9 cellular contexts compared by ENCODE assay signal in the genomic region with DNA sequence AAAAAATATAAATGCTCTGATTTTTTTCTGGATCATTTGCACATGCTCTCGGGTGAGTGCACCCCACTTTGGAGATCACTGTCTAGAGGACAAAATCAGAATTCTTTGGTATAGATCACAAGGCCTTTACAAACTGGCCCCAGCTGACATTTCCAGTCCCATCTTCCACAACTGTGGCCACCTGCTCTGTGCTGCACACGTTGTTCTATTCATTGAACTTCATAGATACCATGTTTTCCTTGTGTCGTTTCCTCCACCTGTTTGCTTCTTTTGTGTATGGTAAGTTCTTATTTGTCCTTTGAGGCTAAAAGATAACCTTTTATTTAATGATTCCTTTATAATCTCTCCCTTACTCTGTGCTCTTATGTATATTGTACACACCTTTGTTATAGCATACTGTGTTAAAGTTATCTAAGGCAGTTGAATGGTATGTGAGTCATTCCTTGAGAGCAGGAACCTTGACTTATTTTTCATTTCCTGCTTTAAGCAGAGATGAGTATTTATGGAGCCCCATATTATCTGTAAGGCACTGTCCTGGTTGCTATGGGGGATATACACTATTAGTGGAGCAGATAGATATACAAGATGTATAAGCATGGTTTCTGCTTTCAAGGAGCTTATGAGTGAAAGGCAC. TPM values are rescaled to one million over a fixed set of nuclear protein-coding genes. Genes with fewer than 3 reads are reported as not detected.
DNase-seq lines count a peak whose midpoint lies in the region; ATAC-seq and TF ChIP-seq lines count a peak whose summit lies in the region.
"Had no signal": no experiment of that assay in that cellular context is flagged by ENCODE, and none has a peak within 500 bp of the region (broad histone marks: within the 10 kb centered on the region; RNA-seq: fewer than 3 reads in every experiment).

No MANE protein-coding gene starts in this region.

- H3K4me2 ChIP-seq in SK-N-SH (no peak overlapping the region), smooth muscle cell (no peak overlapping the region)

- peaks cover 9% of the 10 kb centered on the region for H3K4me1 Mint-ChIP-seq in activated CD4-positive, alpha-beta T cell treated with anti-CD3 and anti-CD28 coated beads for 36 hours
- H3K4me1 Mint-ChIP-seq in stimulated activated effector memory CD8-positive, alpha-beta T cell treated with anti-CD3 and anti-CD28 coated beads, Interleukin-12 subunit alpha, Interleukin-12 subunit beta, amount 100 ng/mL, for 72 hours, result no peaks in the 10 kb centered on the region
- peaks cover 4% of the 10 kb centered on the region for H3K4me1 Mint-ChIP-seq in activated CD4-positive, alpha-beta memory T cell treated with anti-CD3 and anti-CD28 coated beads for 36 hours (ENCODE audit: low read depth)

- no peak overlapping the region for H3K27ac Mint-ChIP-seq in activated CD4-positive, alpha-beta T cell treated with anti-CD3 and anti-CD28 coated beads for 36 hours
- no peak overlapping the region for H3K27ac Mint-ChIP-seq in stimulated activated effector memory CD8-positive, alpha-beta T cell treated with anti-CD3 and anti-CD28 coated beads, Interleukin-12 subunit alpha, Interleukin-12 subunit beta, amount 100 ng/mL, for 72 hours
- no peak overlapping the region for H3K27ac Mint-ChIP-seq in activated CD4-positive, alpha-beta memory T cell treated with anti-CD3 and anti-CD28 coated beads for 36 hours

- no peaks in the 10 kb centered on the region for H3K36me3 ChIP-seq in SK-N-SH (replicated peaks in 1 of 2; ENCODE audit: control insufficient read depth in 1 of 2, insufficient read depth in 2 of 2, low read length in 1 of 2)
- H3K36me3 ChIP-seq in smooth muscle cell (ENCODE audit: low read depth), result no peaks in the 10 kb centered on the region

- TF ChIP-seq RAD21 in SK-N-SH (IDR thresholded peaks at IDR 0.05; ENCODE audit: low read length), result no peak

- no peaks in the 10 kb centered on the region for H3K9me3 Mint-ChIP-seq in activated CD4-positive, alpha-beta T cell treated with anti-CD3 and anti-CD28 coated beads for 36 hours (ENCODE audit: low read depth)
- no peaks in the 10 kb centered on the region for H3K9me3 Mint-ChIP-seq in stimulated activated effector memory CD8-positive, alpha-beta T cell treated with anti-CD3 and anti-CD28 coated beads, Interleukin-12 subunit alpha, Interleukin-12 subunit beta, amount 100 ng/mL, for 72 hours
- no peaks in the 10 kb centered on the region for H3K9me3 Mint-ChIP-seq in activated CD4-positive, alpha-beta memory T cell treated with anti-CD3 and anti-CD28 coated beads for 36 hours

- no peaks in the 10 kb centered on the region for H3K79me2 ChIP-seq in SK-N-SH (ENCODE audit: insufficient read depth)
- H3K79me2 ChIP-seq in smooth muscle cell (ENCODE audit: low read depth), result no peaks in the 10 kb centered on the region

- H3K9me3 ChIP-seq in SK-N-SH (no peaks in the 10 kb centered on the region), smooth muscle cell (replicated peaks; ENCODE audit: low read depth) (no peaks in the 10 kb centered on the region)

- DNase-seq in activated CD4-positive, alpha-beta T cell treated with anti-CD3 and anti-CD28 coated beads for 36 hours, result no peak
- no peak for DNase-seq in activated CD4-positive, alpha-beta T cell treated with anti-CD3 and anti-CD28 coated beads, Interleukin-2, amount 50 U/mL, for 48 hours
- DNase-seq in SK-N-SH (no peak), smooth muscle cell (lab: John Stamatoyannopoulos, UW; ENCODE audit: unreplicated experiment) (no peak)
- no peak for DNase-seq in stimulated activated effector memory CD8-positive, alpha-beta T cell treated with anti-CD3 and anti-CD28 coated beads, Interleukin-12 subunit alpha, Interleukin-12 subunit beta, amount 100 ng/mL, for 72 hours (ENCODE audit: low spot score in 2 of 2)
- DNase-seq in stimulated activated CD4-positive, alpha-beta T cell treated with anti-CD3 and anti-CD28 coated beads, Interleukin-12 subunit alpha, Interleukin-12 subunit beta, amount 100 ng/mL, for 4 hours, result no peak
- DNase-seq in activated CD4-positive, alpha-beta memory T cell treated with anti-CD3 and anti-CD28 coated beads for 36 hours, result no peak
- DNase-seq: activated effector memory CD4-positive, alpha-beta T cell treated with Interleukin-2 at 50 U/mL for 16 hours had no signal

- H3K4me3 ChIP-seq in SK-N-SH (ENCODE audit: low read depth in 2 of 2, low read length in 1 of 2) (no peak overlapping the region), smooth muscle cell (no peak overlapping the region)

- H3K27me3 ChIP-seq in SK-N-SH (ENCODE audit: insufficient read depth) (no peaks in the 10 kb centered on the region), smooth muscle cell (ENCODE audit: low read depth) (peaks cover 13% of the 10 kb centered on the region)

- CTCF ChIA-PET in activated CD4-positive, alpha-beta T cell treated with anti-CD3 and anti-CD28 coated beads for 36 hours (lab: Charles Lee), result interaction anchor here (1.0 to 2.9 kb wide), 3 partner anchors 13 to 73 kb away, joined by 4 to 12 read pairs (median 5); no protein-coding TSS in a partner anchor
- CTCF ChIA-PET in SK-N-SH (lab: Yijun Ruan, JAX), result interaction anchor here (0.9 to 3.2 kb wide), 5 partner anchors 10 to 1543 kb away, joined by 3 to 9 read pairs (median 5); no protein-coding TSS in a partner anchor
- CTCF ChIA-PET in activated CD4-positive, alpha-beta memory T cell treated with anti-CD3 and anti-CD28 coated beads for 36 hours (lab: Charles Lee), result interaction anchor here (3.3 kb wide), 1 partner anchor 10 kb away, joined by 18 read pairs; no protein-coding TSS in a partner anchor

- H3K4me1 ChIP-seq in SK-N-SH (ENCODE audit: control insufficient read depth in 1 of 2, insufficient read depth in 2 of 2, low read depth in 1 of 2, low read length in 1 of 2) (peaks cover 0 to 15% of the 10 kb centered on the region in 2 experiments; a peak in 3 of 4 replicates), smooth muscle cell (ENCODE audit: low read depth) (no peaks in the 10 kb centered on the region)

- H2AFZ ChIP-seq in SK-N-SH (ENCODE audit: low read depth) (no peak overlapping the region), smooth muscle cell (ENCODE audit: low read depth) (no peak overlapping the region)

- peak overlapping the region; percentile 29 to 63; a peak in 3 of 4 replicates for H3K27ac ChIP-seq in SK-N-SH (ENCODE audit: low read depth in 2 of 2, low read length in 1 of 2)
- no peak overlapping the region for H3K27ac ChIP-seq in smooth muscle cell (ENCODE audit: low read depth)

- H4K20me1 ChIP-seq in SK-N-SH (ENCODE audit: insufficient read depth), result no peaks in the 10 kb centered on the region
- no peaks in the 10 kb centered on the region for H4K20me1 ChIP-seq in smooth muscle cell (ENCODE audit: low read depth)

- H3K9me2 ChIP-seq in SK-N-SH, result no peaks in the 10 kb centered on the region

- POLR2A ChIA-PET in activated CD4-positive, alpha-beta T cell treated with anti-CD3 and anti-CD28 coated beads for 36 hours (lab: Charles Lee), result no interaction called here
- POLR2A ChIA-PET in SK-N-SH (lab: Yijun Ruan, JAX), result interaction anchor here (0.6 to 0.8 kb wide), 2 partner anchors 11 to 53 kb away, joined by 3 to 5 read pairs; no protein-coding TSS in a partner anchor
- POLR2A ChIA-PET in activated CD4-positive, alpha-beta memory T cell treated with anti-CD3 and anti-CD28 coated beads for 36 hours (lab: Charles Lee), result no interaction called here

- peaks cover 19% of the 10 kb centered on the region for H3K27me3 Mint-ChIP-seq in activated CD4-positive, alpha-beta T cell treated with anti-CD3 and anti-CD28 coated beads for 36 hours
- peaks cover 16% of the 10 kb centered on the region for H3K27me3 Mint-ChIP-seq in activated CD4-positive, alpha-beta memory T cell treated with anti-CD3 and anti-CD28 coated beads for 36 hours

- H3K9ac ChIP-seq in SK-N-SH, result 0 out of 2 replicates have a peak overlapping the region, but pooled peaks have one; percentile 1
- H3K9ac ChIP-seq in smooth muscle cell (ENCODE audit: low read depth), result no peak overlapping the region

- H3F3A ChIP-seq in SK-N-SH (replicated peaks; ENCODE audit: insufficient read depth) (peaks cover 24% of the 10 kb centered on the region), smooth muscle cell (ENCODE audit: low read depth) (no peaks in the 10 kb centered on the region)

- TF ChIP-seq CTCF in SK-N-SH (IDR thresholded peaks at IDR 0.05), result no peak
- TF ChIP-seq CTCF in smooth muscle cell (IDR thresholded peaks at IDR 0.05; ENCODE audit: borderline replicate concordance, insufficient read depth, poor library complexity, severe bottlenecking), result no peak

- no peak overlapping the region for H3K4me3 Mint-ChIP-seq in activated CD4-positive, alpha-beta T cell treated with anti-CD3 and anti-CD28 coated beads for 36 hours
- no peak overlapping the region for H3K4me3 Mint-ChIP-seq in stimulated activated effector memory CD8-positive, alpha-beta T cell treated with anti-CD3 and anti-CD28 coated beads, Interleukin-12 subunit alpha, Interleukin-12 subunit beta, amount 100 ng/mL, for 72 hours
- H3K4me3 Mint-ChIP-seq in activated CD4-positive, alpha-beta memory T cell treated with anti-CD3 and anti-CD28 coated beads for 36 hours, result no peak overlapping the region

- TF ChIP-seq EP300 in SK-N-SH (IDR thresholded peaks at IDR 0.05; ENCODE audit: borderline replicate concordance in 1 of 2, low read depth in 1 of 2, low read length in 1 of 2), result no peak

- no peaks in the 10 kb centered on the region for H3K36me3 Mint-ChIP-seq in activated CD4-positive, alpha-beta T cell treated with anti-CD3 and anti-CD28 coated beads for 36 hours (ENCODE audit: low read depth)
- no peaks in the 10 kb centered on the region for H3K36me3 Mint-ChIP-seq in stimulated activated effector memory CD8-positive, alpha-beta T cell treated with anti-CD3 and anti-CD28 coated beads, Interleukin-12 subunit alpha, Interleukin-12 subunit beta, amount 100 ng/mL, for 72 hours
- no peaks in the 10 kb centered on the region for H3K36me3 Mint-ChIP-seq in activated CD4-positive, alpha-beta memory T cell treated with anti-CD3 and anti-CD28 coated beads for 36 hours

- peak; percentile 87 for ATAC-seq in activated CD4-positive, alpha-beta T cell treated with anti-CD3 and anti-CD28 coated beads for 36 hours
- peak; percentile 79 for ATAC-seq in HG02938 (IDR thresholded peaks at IDR 0.05; ENCODE audit: unreplicated experiment)
- peak; percentile 90 for ATAC-seq in stimulated activated effector memory CD8-positive, alpha-beta T cell treated with anti-CD3 and anti-CD28 coated beads, Interleukin-12 subunit alpha, Interleukin-12 subunit beta, amount 100 ng/mL, for 72 hours

- intact Hi-C loops in activated CD4-positive, alpha-beta T cell treated with anti-CD3 and anti-CD28 coated beads for 36 hours (cut with DNase I, micrococcal nuclease), result no loop called here
- intact Hi-C loops in activated CD4-positive, alpha-beta memory T cell treated with anti-CD3 and anti-CD28 coated beads for 36 hours (cut with micrococcal nuclease), result no loop called here

- 39% methylated on average over 3 of the region's 3 CpGs for WGBS in SK-N-SH (ENCODE audit: low lambda C conversion rate)
- WGBS in smooth muscle cell (ENCODE audit: low lambda C conversion rate), result 79% methylated on average over 3 of the region's 3 CpGs

RNA-seq across cellular contexts. Expression of gene SLC17A5, which starts 12.0 kb away (rescaled TPM):
- total RNA-seq in activated CD4-positive, alpha-beta T cell treated with anti-CD3 and anti-CD28 coated beads for 36 hours, result 1 to 10 TPM; 3.2 to 4.0 TPM
- polyA plus RNA-seq in SK-N-SH (2012; rRNA removed), result 9.2 and 14.0 TPM in 2 replicates
- polyA plus RNA-seq in SK-N-SH (2012; cell fraction: cytosol; rRNA removed), result 12.4 and 14.0 TPM in 2 replicates
- 3.0 and 6.3 TPM in 2 replicates for polyA plus RNA-seq in SK-N-SH (2012; cell fraction: nucleus; rRNA removed)
- total RNA-seq in smooth muscle cell, result 36.4 and 49.0 TPM in 2 replicates
- 27.6 and 39.9 TPM in 2 replicates for polyA plus RNA-seq in smooth muscle cell
- 1 to 10 TPM; 5.1 to 5.4 TPM for total RNA-seq in activated CD4-positive, alpha-beta memory T cell treated with anti-CD3 and anti-CD28 coated beads for 36 hours

RNA-seq across cellular contexts. Expression of gene CD109, which starts 30.2 kb away (rescaled TPM):
- 10 to 100 TPM; 13.2 to 15.8 TPM for total RNA-seq in activated CD4-positive, alpha-beta T cell treated with anti-CD3 and anti-CD28 coated beads for 36 hours
- polyA plus RNA-seq in SK-N-SH (2012; rRNA removed), result 19.7 and 27.8 TPM in 2 replicates
- polyA plus RNA-seq in SK-N-SH (2012; cell fraction: cytosol; rRNA removed), result 30.4 and 31.3 TPM in 2 replicates
- 9.4 and 20.1 TPM in 2 replicates for polyA plus RNA-seq in SK-N-SH (2012; cell fraction: nucleus; rRNA removed)
- 28.0 and 31.1 TPM in 2 replicates for total RNA-seq in smooth muscle cell
- polyA plus RNA-seq in smooth muscle cell, result 4.6 and 7.7 TPM in 2 replicates
- total RNA-seq in activated CD4-positive, alpha-beta memory T cell treated with anti-CD3 and anti-CD28 coated beads for 36 hours, result 1 to 10 TPM; 7.2 to 9.1 TPM
